In genomic region chr9:22143799-22144198, GRCh38 we compare ENCODE assay signal across 16 cellular contexts.
DNase-seq lines count a peak whose midpoint lies in the region; ATAC-seq, FAIRE-seq and TF ChIP-seq lines count a peak whose summit lies in the region.
"Had no signal": no experiment of that assay in that cellular context is flagged by ENCODE, and none has a peak within 500 bp of the region (broad histone marks: within the 10 kb centered on the region; RNA-seq: fewer than 3 reads in every experiment).

No MANE protein-coding gene starts in this region.

- no peaks in the 10 kb centered on the region for H3K9me2 ChIP-seq in HCT116 (ENCODE audit: insufficient read depth)

- BruUV-seq in HCT116 (replicated peaks; lab: Mats Ljungman, UMichigan) = no TSS peak

- H3K4me1 ChIP-seq in A549 = peaks cover 78% of the 10 kb centered on the region
- peaks cover 0 to 16% of the 10 kb centered on the region in 2 experiments; a peak in 2 of 4 replicates for H3K4me1 ChIP-seq in HCT116 (ENCODE audit: control insufficient read depth in 1 of 2, insufficient read depth in 2 of 2, low read length in 2 of 2)
- no peaks in the 10 kb centered on the region for H3K4me1 ChIP-seq in small intestine (ENCODE audit: control insufficient read depth in 2 of 2, insufficient read depth in 1 of 2, low read depth in 1 of 2, low read length in 1 of 2)
- no peaks in the 10 kb centered on the region for H3K4me1 ChIP-seq in right atrium auricular region
- H3K4me1 ChIP-seq: BLaER1 had no signal

- TF ChIP-seq CTCF in A549 (IDR thresholded peaks at IDR 0.05) (no peak), HCT116 (IDR thresholded peaks at IDR 0.05 in 2 of 3, conservative IDR thresholded peaks at IDR 0.05 in 1 of 3; ENCODE audit: borderline replicate concordance in 1 of 3, insufficient read depth in 1 of 3, low read depth in 2 of 3, low read length in 2 of 3) (no peak), brain microvascular endothelial cell (IDR thresholded peaks at IDR 0.05; ENCODE audit: low read depth, low read length, missing control alignments) (no peak), right atrium auricular region (IDR thresholded peaks at IDR 0.05) (no peak)

- H3K9me3 ChIP-seq in A549 = no peaks in the 10 kb centered on the region
- H3K9me3 ChIP-seq in HCT116 (ENCODE audit: control insufficient read depth in 1 of 2, insufficient read depth in 1 of 2, low read depth in 1 of 2, low read length in 2 of 2) = no peaks in the 10 kb centered on the region
- H3K9me3 ChIP-seq in small intestine (ENCODE audit: control insufficient read depth, low read depth) = no peaks in the 10 kb centered on the region
- H3K9me3 ChIP-seq in right atrium auricular region = no peaks in the 10 kb centered on the region
- H3K9me3 ChIP-seq: BLaER1, HAP-1 had no signal

- FAIRE-seq in A549 (lab: Jason Lieb, UNC) (peak; percentile 23), small intestine (lab: Jason Lieb, UNC) (peak; percentile 10)
- FAIRE-seq: GM19239, H1 had no signal

- H3K27ac ChIP-seq in A549 = peak overlapping the region; percentile 57 to 80
- H3K27ac ChIP-seq in HCT116 (ENCODE audit: low read depth, low read length) = no peak overlapping the region
- peak overlapping the region; percentile 66 for H3K27ac ChIP-seq in brain microvascular endothelial cell
- H3K27ac ChIP-seq in small intestine (ENCODE audit: low read depth in 1 of 2, low read length in 1 of 2) = no peak overlapping the region
- H3K27ac ChIP-seq in right atrium auricular region = no peak overlapping the region
- H3K27ac ChIP-seq: BLaER1, HL-60 had no signal

- TF ChIP-seq RAD21 in A549 (conservative IDR thresholded peaks at IDR 0.05 in 1 of 2, IDR thresholded peaks at IDR 0.05 in 1 of 2) (no peak), HCT116 (IDR thresholded peaks at IDR 0.05; ENCODE audit: low read depth) (no peak)

- peak overlapping the region; percentile 26; the same call in 2 of the 3 replicates for H3K4me2 ChIP-seq in A549
- H3K4me2 ChIP-seq in HCT116 (ENCODE audit: low read length) = no peak overlapping the region
- H3K4me2 ChIP-seq: BLaER1 had no signal

- peak overlapping the region; percentile 20 for H2AFZ ChIP-seq in HCT116 (ENCODE audit: low read depth, low read length, poor library complexity, severe bottlenecking)

- intact Hi-C loops in HCT116 (cut with micrococcal nuclease) = loop anchor here (10.0 kb wide), 1 partner anchor 59 kb away; no protein-coding TSS in a partner anchor

- H3K9ac ChIP-seq in HCT116 (ENCODE audit: low read length) = no peak overlapping the region
- H3K9ac ChIP-seq: BLaER1 had no signal

- no peaks in the 10 kb centered on the region for H3K79me2 ChIP-seq in HCT116 (ENCODE audit: insufficient read depth, low read length)

- DNase-seq in A549 (ENCODE audit: low read depth in 1 of 2, low spot score in 1 of 2) = no peak
- DNase-seq in HCT116 (ENCODE audit: low read depth, low spot score) = no peak
- no peak for DNase-seq in brain microvascular endothelial cell
- DNase-seq in small intestine = no peak
- no peak for DNase-seq in T-helper 2 cell
- no peak for DNase-seq in right atrium auricular region (ENCODE audit: low spot score)
- DNase-seq: CD4-positive, CD25-positive, alpha-beta regulatory T cell; DMS53; GF-D8; HFFc6 had no signal

- CTCF ChIA-PET in A549 (lab: Yijun Ruan, JAX) (interaction anchor here (1.0 to 4.2 kb wide), 5 partner anchors 13 to 332 kb away, joined by 4 to 17 read pairs (median 4); no protein-coding TSS in a partner anchor), HCT116 (lab: Charles Lee) (interaction anchor here (2.1 kb wide), 1 partner anchor 100 kb away, joined by 5 read pairs; no protein-coding TSS in a partner anchor)

- ATAC-seq in A549 = no peak
- no peak for ATAC-seq in HCT116
- ATAC-seq in HG03442 (IDR thresholded peaks at IDR 0.05; ENCODE audit: unreplicated experiment) = no peak

- H3K36me3 ChIP-seq in HCT116 (ENCODE audit: control insufficient read depth in 1 of 2, insufficient read depth in 2 of 2, low read length in 2 of 2) = no peaks in the 10 kb centered on the region
- no peaks in the 10 kb centered on the region for H3K36me3 ChIP-seq in brain microvascular endothelial cell (replicated peaks)
- H3K36me3 ChIP-seq in small intestine (ENCODE audit: control insufficient read depth in 2 of 2, insufficient read depth in 2 of 2, low read length in 2 of 2) = no peaks in the 10 kb centered on the region
- no peaks in the 10 kb centered on the region for H3K36me3 ChIP-seq in right atrium auricular region
- H3K36me3 ChIP-seq: BLaER1, HAP-1 had no signal

- RAD21 ChIA-PET in HCT116 (lab: Charles Lee; ENCODE audit: low non-redundant PET in 1 of 2, low total read pairs in 2 of 2, uncharacterized antibody in 2 of 2, unreplicated experiment in 2 of 2) = no interaction called here

- POLR2A ChIA-PET in A549 (lab: Yijun Ruan, JAX) = interaction anchor here (1.0 kb wide), 1 partner anchor 68 kb away, joined by 4 read pairs; no protein-coding TSS in a partner anchor
- POLR2A ChIA-PET in HCT116 (lab: Charles Lee) = no interaction called here

- in situ Hi-C loops in brain microvascular endothelial cell (cut with HindIII; ENCODE audit: low pct_ligation_motif_present, low sequenced_read_pairs) = no loop called here

- no peaks in the 10 kb centered on the region for H4K20me1 ChIP-seq in HCT116 (ENCODE audit: insufficient read depth)
- H4K20me1 ChIP-seq: BLaER1 had no signal

- TF ChIP-seq POLR2A in A549 (IDR thresholded peaks at IDR 0.05; ENCODE audit: low read length) = no peak
- no peak for TF ChIP-seq POLR2A in HCT116 (IDR thresholded peaks at IDR 0.05; ENCODE audit: borderline replicate concordance, extremely low read depth, insufficient read depth, insufficient read length)

- no peak for TF ChIP-seq EP300 in A549 (IDR thresholded peaks at IDR 0.05)

- no peak overlapping the region for H3K4me3 ChIP-seq in A549
- no peak overlapping the region for H3K4me3 ChIP-seq in HCT116 (replicated peaks in 1 of 2; ENCODE audit: low read depth in 1 of 2, low read length in 2 of 2)
- no peak overlapping the region for H3K4me3 ChIP-seq in brain microvascular endothelial cell (ENCODE audit: low read depth, low read length)
- no peak overlapping the region for H3K4me3 ChIP-seq in small intestine (ENCODE audit: low read depth in 1 of 2, low read length in 2 of 2)
- H3K4me3 ChIP-seq in right atrium auricular region = no peak overlapping the region
- H3K4me3 ChIP-seq: BLaER1, HAP-1 had no signal

- no peaks in the 10 kb centered on the region for H3K27me3 ChIP-seq in HCT116 (ENCODE audit: insufficient read depth, low read length)
- no peaks in the 10 kb centered on the region for H3K27me3 ChIP-seq in brain microvascular endothelial cell (replicated peaks)
- H3K27me3 ChIP-seq in small intestine (ENCODE audit: control insufficient read depth in 2 of 2, insufficient read depth in 2 of 2, low read length in 2 of 2) = no peaks in the 10 kb centered on the region
- H3K27me3 ChIP-seq in right atrium auricular region = no peaks in the 10 kb centered on the region
- H3K27me3 ChIP-seq: BLaER1 had no signal

TF ChIP-seq in A549, 52 proteins besides CTCF, POLR2A, EP300 and RAD21:
- TF ChIP-seq ESRRA (IDR thresholded peaks at IDR 0.05; ENCODE audit: borderline replicate concordance, low read length) (no peak), MAFK (IDR thresholded peaks at IDR 0.05; ENCODE audit: partially characterized antibody) (peak; percentile 93)

TF ChIP-seq in HCT116, 20 proteins besides CTCF, POLR2A, EP300 and RAD21:
- TF ChIP-seq FOSL1 (IDR thresholded peaks at IDR 0.05; ENCODE audit: low read depth) (no peak), SP1 (IDR thresholded peaks at IDR 0.05; ENCODE audit: low read depth) (no peak), EGR1 (IDR thresholded peaks at IDR 0.05; ENCODE audit: low read depth) (no peak), CEBPB (IDR thresholded peaks at IDR 0.05; ENCODE audit: low read depth) (no peak), EZH2phosphoT487 (IDR thresholded peaks at IDR 0.05; ENCODE audit: borderline replicate concordance) (no peak)
- TF ChIP-seq, protein P1, sequence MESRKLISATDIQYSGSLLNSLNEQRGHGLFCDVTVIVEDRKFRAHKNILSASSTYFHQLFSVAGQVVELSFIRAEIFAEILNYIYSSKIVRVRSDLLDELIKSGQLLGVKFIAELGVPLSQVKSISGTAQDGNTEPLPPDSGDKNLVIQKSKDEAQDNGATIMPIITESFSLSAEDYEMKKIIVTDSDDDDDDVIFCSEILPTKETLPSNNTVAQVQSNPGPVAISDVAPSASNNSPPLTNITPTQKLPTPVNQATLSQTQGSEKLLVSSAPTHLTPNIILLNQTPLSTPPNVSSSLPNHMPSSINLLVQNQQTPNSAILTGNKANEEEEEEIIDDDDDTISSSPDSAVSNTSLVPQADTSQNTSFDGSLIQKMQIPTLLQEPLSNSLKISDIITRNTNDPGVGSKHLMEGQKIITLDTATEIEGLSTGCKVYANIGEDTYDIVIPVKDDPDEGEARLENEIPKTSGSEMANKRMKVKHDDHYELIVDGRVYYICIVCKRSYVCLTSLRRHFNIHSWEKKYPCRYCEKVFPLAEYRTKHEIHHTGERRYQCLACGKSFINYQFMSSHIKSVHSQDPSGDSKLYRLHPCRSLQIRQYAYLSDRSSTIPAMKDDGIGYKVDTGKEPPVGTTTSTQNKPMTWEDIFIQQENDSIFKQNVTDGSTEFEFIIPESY (IDR thresholded peaks at IDR 0.05; ENCODE audit: extremely low read depth, insufficient replicate concordance, low read length) = no peak

Comparison
In these comparisons a context has a peak if more than half of its experiments do, and no peak if none do; other contexts are left out.
1. H3K27ac ChIP-seq: peak in A549 (2 of 2) and brain microvascular endothelial cell (single experiment); none in HCT116 (single experiment), small intestine (0 of 2) and right atrium auricular region (0 of 2).